23 cellular contexts compared by ENCODE assay signal in the genomic region with DNA sequence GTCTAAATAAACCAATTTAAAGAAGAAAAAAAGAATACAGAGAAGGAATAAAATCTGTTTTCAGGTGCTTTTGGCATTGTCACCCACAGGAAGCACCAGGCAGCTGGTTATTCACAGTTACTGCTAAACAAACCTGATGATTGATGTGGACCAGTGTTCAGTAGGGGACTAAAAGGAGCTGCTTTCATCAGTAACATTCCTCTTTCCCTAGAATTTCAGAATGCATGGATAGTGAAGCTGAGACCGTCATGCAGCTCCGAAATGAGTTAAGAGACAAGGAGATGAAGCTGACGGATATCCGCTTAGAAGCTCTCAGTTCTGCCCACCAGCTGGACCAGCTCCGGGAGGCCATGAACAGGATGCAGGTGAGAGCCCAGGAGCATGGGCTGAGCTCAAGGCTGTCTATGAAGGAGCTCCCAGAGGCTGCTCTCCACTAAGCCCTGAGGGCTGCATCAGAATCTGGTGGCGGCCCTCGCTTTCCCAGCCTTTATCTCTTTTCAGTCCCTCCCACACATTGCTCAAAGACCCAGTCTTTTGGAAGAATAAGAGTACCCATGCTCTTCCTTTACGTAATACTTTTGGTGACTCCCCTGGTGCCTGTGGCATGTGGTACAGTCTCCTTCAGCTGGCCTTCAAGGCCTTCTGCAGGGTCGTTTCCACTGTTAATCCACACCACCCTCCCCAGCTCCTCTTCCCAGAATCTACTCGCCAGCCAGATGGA.
DNase-seq lines count a peak whose midpoint lies in the region; ATAC-seq and TF ChIP-seq lines count a peak whose summit lies in the region.
"Had no signal": no experiment of that assay in that cellular context is flagged by ENCODE, and none has a peak within 500 bp of the region (broad histone marks: within the 10 kb centered on the region; RNA-seq: fewer than 3 reads in every experiment).

No MANE protein-coding gene starts in this region.

- H3K27me3 ChIP-seq in SK-N-SH (ENCODE audit: insufficient read depth) (no peaks in the 10 kb centered on the region), tibial artery (no peaks in the 10 kb centered on the region)
- H3K27me3 ChIP-seq: body of pancreas, SJCRH30 had no signal

- POLR2A ChIA-PET in SK-N-SH (lab: Yijun Ruan, JAX), result interaction anchor here (0.9 kb wide), 1 partner anchor 13 kb away, joined by 3 read pairs; no protein-coding TSS in a partner anchor

- H3K27ac Mint-ChIP-seq in chondrocyte (ENCODE audit: unreplicated experiment), result peak overlapping the region; percentile 92
- H3K27ac Mint-ChIP-seq: activated CD8-positive, alpha-beta T cell treated with anti-CD3 and anti-CD28 coated beads for 36 hours; stimulated activated effector memory CD8-positive, alpha-beta T cell treated with anti-CD3 and anti-CD28 coated beads, Interleukin-12 subunit alpha, Interleukin-12 subunit beta, amount 100 ng/mL, for 72 hours had no signal

- over 99% methylated on average over 10 of the region's 10 CpGs for WGBS in SK-N-SH (ENCODE audit: low lambda C conversion rate)

- H3K36me3 ChIP-seq in SK-N-SH (replicated peaks in 1 of 2; ENCODE audit: control insufficient read depth in 1 of 2, insufficient read depth in 2 of 2, low read length in 1 of 2), result peaks cover 83 to 92% of the 10 kb centered on the region in 2 experiments
- H3K36me3 ChIP-seq in tibial artery, result peaks cover 48 to 82% (median 62%) of the 10 kb centered on the region in 3 donors

- no peaks in the 10 kb centered on the region for H3K9me3 ChIP-seq in SK-N-SH
- H3K9me3 ChIP-seq in tibial artery, result no peaks in the 10 kb centered on the region
- H3K9me3 ChIP-seq: body of pancreas, SJCRH30 had no signal

- TF ChIP-seq EP300 in SK-N-SH (IDR thresholded peaks at IDR 0.05; ENCODE audit: borderline replicate concordance in 1 of 2, low read depth in 1 of 2, low read length in 1 of 2), result no peak

- no peak overlapping the region for H3K4me3 Mint-ChIP-seq in chondrocyte (ENCODE audit: unreplicated experiment)
- H3K4me3 Mint-ChIP-seq: activated CD8-positive, alpha-beta T cell treated with anti-CD3 and anti-CD28 coated beads for 36 hours; stimulated activated effector memory CD8-positive, alpha-beta T cell treated with anti-CD3 and anti-CD28 coated beads, Interleukin-12 subunit alpha, Interleukin-12 subunit beta, amount 100 ng/mL, for 72 hours had no signal

- H3K36me3 Mint-ChIP-seq in chondrocyte (ENCODE audit: low read depth), result peaks cover 58% of the 10 kb centered on the region
- H3K36me3 Mint-ChIP-seq: stimulated activated effector memory CD8-positive, alpha-beta T cell treated with anti-CD3 and anti-CD28 coated beads, Interleukin-12 subunit alpha, Interleukin-12 subunit beta, amount 100 ng/mL, for 72 hours had no signal

- intact Hi-C loops in tibial artery (cut with DNase I; ENCODE audit: low total_unique reads), result no loop called here

- no peaks in the 10 kb centered on the region for H3K27me3 Mint-ChIP-seq in chondrocyte (ENCODE audit: low read depth)

- no peaks in the 10 kb centered on the region for H4K20me1 ChIP-seq in SK-N-SH (ENCODE audit: insufficient read depth)

- TF ChIP-seq CTCF in SK-N-SH (IDR thresholded peaks at IDR 0.05) (no peak), chondrocyte (IDR thresholded peaks at IDR 0.05) (no peak), tibial artery (IDR thresholded peaks at IDR 0.05) (no peak)

- H3K4me2 ChIP-seq in SK-N-SH, result no peak overlapping the region

- no peak overlapping the region for H3K9ac ChIP-seq in SK-N-SH
- H3K9ac ChIP-seq: GM23248 had no signal

- H3K79me2 ChIP-seq in SK-N-SH (ENCODE audit: insufficient read depth), result no peaks in the 10 kb centered on the region; the same call in 1 of the 2 replicates

- no peak overlapping the region for H3K4me3 ChIP-seq in SK-N-SH (ENCODE audit: low read depth in 2 of 2, low read length in 1 of 2)
- H3K4me3 ChIP-seq in tibial artery, result no peak overlapping the region
- H3K4me3 ChIP-seq: body of pancreas, GM23248, SJCRH30 had no signal

- H3K4me1 Mint-ChIP-seq in chondrocyte (ENCODE audit: low read depth), result peaks cover 91% of the 10 kb centered on the region

- CTCF ChIA-PET in SK-N-SH (lab: Yijun Ruan, JAX), result interaction anchor here (1.0 to 4.5 kb wide), 4 partner anchors 15 to 139 kb away, joined by 3 to 17 read pairs (median 4); no protein-coding TSS in a partner anchor

- H3K27ac ChIP-seq in SK-N-SH (ENCODE audit: low read depth in 2 of 2, low read length in 1 of 2) (peak overlapping the region; percentile 49 to 80), tibial artery (peak overlapping the region; percentile 51 to 67)
- H3K27ac ChIP-seq: GM23248, SJCRH30 had no signal

- no peak for TF ChIP-seq RAD21 in SK-N-SH (IDR thresholded peaks at IDR 0.05; ENCODE audit: low read length)

- peaks cover 72% of the 10 kb centered on the region for H3F3A ChIP-seq in SK-N-SH (replicated peaks; ENCODE audit: insufficient read depth)

- H2AFZ ChIP-seq in SK-N-SH (ENCODE audit: low read depth), result no peak overlapping the region
- H2AFZ ChIP-seq: GM23248 had no signal

- no peaks in the 10 kb centered on the region for H3K9me3 Mint-ChIP-seq in chondrocyte (ENCODE audit: low read depth)
- H3K9me3 Mint-ChIP-seq: activated CD8-positive, alpha-beta T cell treated with anti-CD3 and anti-CD28 coated beads for 36 hours; stimulated activated effector memory CD8-positive, alpha-beta T cell treated with anti-CD3 and anti-CD28 coated beads, Interleukin-12 subunit alpha, Interleukin-12 subunit beta, amount 100 ng/mL, for 72 hours had no signal

- DNase-seq in SK-N-SH (no peak), NCI-H2081 treated with DMSO at 0.1 percent for 48 hours (lab: John Stamatoyannopoulos, UW) (peak; percentile 39), chondrocyte (ENCODE audit: low spot score) (no peak), tibial artery (no peak), HuH-7 (ENCODE audit: low spot score) (no peak)
- DNase-seq: ACHN; activated CD4-positive, alpha-beta T cell treated with anti-CD3 and anti-CD28 coated beads for 1 hour; activated CD8-positive, alpha-beta T cell treated with anti-CD3 and anti-CD28 coated beads for 36 hours; activated gamma-delta T cell; effector CD4-positive, alpha-beta T cell; GM23248; KBM-7; mesendoderm; naive B cell; NCI-H1930; small intestine; stimulated activated CD4-positive, alpha-beta T cell treated with anti-CD3 and anti-CD28 coated beads, Interleukin-2, amount 100 ng/mL, for 24 hours; T-helper 1 cell had no signal

- H3K4me1 ChIP-seq in SK-N-SH (ENCODE audit: control insufficient read depth in 1 of 2, insufficient read depth in 2 of 2, low read depth in 1 of 2, low read length in 1 of 2) (peaks cover 0 to 3% of the 10 kb centered on the region in 2 experiments; a peak in 3 of 4 replicates), tibial artery (peaks cover 0 to 78% (median 24%) of the 10 kb centered on the region in 4 donors)

- no peaks in the 10 kb centered on the region for H3K9me2 ChIP-seq in SK-N-SH

- ATAC-seq in SK-N-SH treated with all-trans-retinoic acid at 6 μM for 48 hours, result no peak
- ATAC-seq in HG03280 (IDR thresholded peaks at IDR 0.05; ENCODE audit: unreplicated experiment), result no peak
- ATAC-seq: activated CD8-positive, alpha-beta T cell treated with anti-CD3 and anti-CD28 coated beads for 36 hours; stimulated activated effector memory CD8-positive, alpha-beta T cell treated with anti-CD3 and anti-CD28 coated beads, Interleukin-12 subunit alpha, Interleukin-12 subunit beta, amount 100 ng/mL, for 72 hours had no signal

TF ChIP-seq in SK-N-SH, 30 proteins besides CTCF, POLR2A, EP300 and RAD21 (continues in another document):
- no peak for TF ChIP-seq SMC3 (IDR thresholded peaks at IDR 0.05; ENCODE audit: low read depth, low read length)
- no peak for TF ChIP-seq TCF12 (IDR thresholded peaks at IDR 0.05)
- no peak for TF ChIP-seq RCOR1 (IDR thresholded peaks at IDR 0.05; ENCODE audit: low read length)
- TF ChIP-seq, protein P1, sequence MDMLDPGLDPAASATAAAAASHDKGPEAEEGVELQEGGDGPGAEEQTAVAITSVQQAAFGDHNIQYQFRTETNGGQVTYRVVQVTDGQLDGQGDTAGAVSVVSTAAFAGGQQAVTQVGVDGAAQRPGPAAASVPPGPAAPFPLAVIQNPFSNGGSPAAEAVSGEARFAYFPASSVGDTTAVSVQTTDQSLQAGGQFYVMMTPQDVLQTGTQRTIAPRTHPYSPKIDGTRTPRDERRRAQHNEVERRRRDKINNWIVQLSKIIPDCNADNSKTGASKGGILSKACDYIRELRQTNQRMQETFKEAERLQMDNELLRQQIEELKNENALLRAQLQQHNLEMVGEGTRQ (IDR thresholded peaks at IDR 0.05; ENCODE audit: borderline replicate concordance, low read depth, low read length), result no peak
- no peak for TF ChIP-seq POLR2AphosphoS5 (IDR thresholded peaks at IDR 0.05; ENCODE audit: low read depth, low read length)
- no peak for TF ChIP-seq TEAD4 (IDR thresholded peaks at IDR 0.05; ENCODE audit: borderline replicate concordance, insufficient read depth)
- no peak for TF ChIP-seq FOXM1 (IDR thresholded peaks at IDR 0.05; ENCODE audit: low read depth)
- no peak for TF ChIP-seq EZH2phosphoT487 (IDR thresholded peaks at IDR 0.05; ENCODE audit: borderline replicate concordance, low read depth)

TF ChIP-seq in SK-N-SH treated with all-trans-retinoic acid at 6 μM for 48 hours, 23 proteins besides CTCF, POLR2A, EP300 and RAD21 (continues in another document):
- TF ChIP-seq ISL1 (CRISPR knock-in tag; IDR thresholded peaks at IDR 0.05) (no peak), TSHZ2 (CRISPR knock-in tag; IDR thresholded peaks at IDR 0.05) (no peak)
